In genomic region chr6:89116702-89117101, GRCh38 we compare ENCODE assay signal across 8 cellular contexts. TPM values are rescaled to one million over a fixed set of nuclear protein-coding genes. Genes with fewer than 3 reads are reported as not detected.
DNase-seq lines count a peak whose midpoint lies in the region; ATAC-seq and TF ChIP-seq lines count a peak whose summit lies in the region.
"Had no signal": no experiment of that assay in that cellular context is flagged by ENCODE, and none has a peak within 500 bp of the region (broad histone marks: within the 10 kb centered on the region; RNA-seq: fewer than 3 reads in every experiment).

No MANE protein-coding gene starts in this region.

- H3K4me2 ChIP-seq in SU-DHL-6 (ENCODE audit: low read depth, low read length, poor library complexity, severe bottlenecking) = peak overlapping the region; percentile 59

- H3K4me1 ChIP-seq in HAP-1 = peaks cover 5% of the 10 kb centered on the region
- peaks cover 0 to 22% (median 0%) of the 10 kb centered on the region in 3 donors for H3K4me1 ChIP-seq in gastroesophageal sphincter
- peaks cover 0 to 19% (median 9%) of the 10 kb centered on the region in 4 donors for H3K4me1 ChIP-seq in sigmoid colon

- H3F3A ChIP-seq in SU-DHL-6 (ENCODE audit: insufficient read depth) = no peaks in the 10 kb centered on the region

- WGBS in gastroesophageal sphincter (ENCODE audit: low coverage in 1 of 2), 2 donors = 63 to 76% methylated on average over 4 to 6 of the region's 6 CpGs
- 52 to 66% methylated on average over 6 of the region's 6 CpGs for WGBS in sigmoid colon, 2 donors

- no peaks in the 10 kb centered on the region for H3K9me2 ChIP-seq in SU-DHL-6 (replicated peaks; ENCODE audit: insufficient read depth, low read length)

- H3K9me3 ChIP-seq in HAP-1 (no peaks in the 10 kb centered on the region), SU-DHL-6 (ENCODE audit: insufficient read depth, low read length) (no peaks in the 10 kb centered on the region), gastroesophageal sphincter (no peaks in the 10 kb centered on the region), sigmoid colon (no peaks in the 10 kb centered on the region)

- TF ChIP-seq EP300 in gastroesophageal sphincter (IDR thresholded peaks at IDR 0.05) (no peak), sigmoid colon (IDR thresholded peaks at IDR 0.05) (no peak)

- intact Hi-C loops in sigmoid colon (cut with DNase I) = loop anchor here (2.0 to 5.0 kb wide), 3 partner anchors 34 to 134 kb away; no protein-coding TSS in a partner anchor

- DNase-seq in HAP-1 (ENCODE audit: low spot score in 2 of 2) = no peak
- no peak for DNase-seq in sigmoid colon
- no peak for DNase-seq in GM13977 (ENCODE audit: low spot score)

- H2AFZ ChIP-seq in SU-DHL-6 (ENCODE audit: low read depth, low read length, severe bottlenecking) = peak overlapping the region; percentile 73

- H4K20me1 ChIP-seq in SU-DHL-6 (ENCODE audit: low read depth, low read length) = no peaks in the 10 kb centered on the region

- no peak overlapping the region for H3K27ac ChIP-seq in SU-DHL-6 (ENCODE audit: low read depth, low read length)
- no peak overlapping the region for H3K27ac ChIP-seq in gastroesophageal sphincter
- no peak overlapping the region for H3K27ac ChIP-seq in sigmoid colon

- no peaks in the 10 kb centered on the region for H3K79me2 ChIP-seq in SU-DHL-6 (ENCODE audit: insufficient read depth, low read length)

- no peak overlapping the region for H3K9ac ChIP-seq in SU-DHL-6 (ENCODE audit: low read length)

- TF ChIP-seq CTCF in SU-DHL-6 (IDR thresholded peaks at IDR 0.05; ENCODE audit: insufficient read depth, low read length, poor library complexity, severe bottlenecking) (no peak), gastroesophageal sphincter (IDR thresholded peaks at IDR 0.05) (no peak), sigmoid colon (IDR thresholded peaks at IDR 0.05) (no peak), GM13977 (IDR thresholded peaks at IDR 0.05; ENCODE audit: extremely low read depth, insufficient read depth, missing control alignments) (no peak)

- in situ Hi-C loops in HAP-1 (cut with MboI; ENCODE audit: low sequenced_read_pairs) = no loop called here
- in situ Hi-C loops in GM13977 (cut with MboI; ENCODE audit: low pct_unique_long_range_greater_than_20kb, low sequenced_read_pairs, unreplicated experiment) = no loop called here

- H3K4me3 ChIP-seq in HAP-1 (peak overlapping the region; percentile 55), SU-DHL-6 (ENCODE audit: insufficient read depth, low read length, poor library complexity, severe bottlenecking) (no peak overlapping the region), gastroesophageal sphincter (peak overlapping the region; percentile 78 to 83), sigmoid colon (peak overlapping the region in 3 of 4 donors; percentile 73 to 79 (median 78))

- ATAC-seq in gastroesophageal sphincter = no peak
- ATAC-seq in GM21576 (IDR thresholded peaks at IDR 0.05; ENCODE audit: unreplicated experiment) = no peak
- no peak for ATAC-seq in HG02981 (IDR thresholded peaks at IDR 0.05; ENCODE audit: unreplicated experiment)

- TF ChIP-seq POLR2A in gastroesophageal sphincter (IDR thresholded peaks at IDR 0.05) (no peak), sigmoid colon (IDR thresholded peaks at IDR 0.05) (no peak)

- H3K27me3 ChIP-seq in HAP-1 (ENCODE audit: low read depth) (no peaks in the 10 kb centered on the region), SU-DHL-6 (ENCODE audit: low read length) (no peaks in the 10 kb centered on the region), gastroesophageal sphincter (no peaks in the 10 kb centered on the region), sigmoid colon (no peaks in the 10 kb centered on the region)

- H3K36me3 ChIP-seq in HAP-1 (replicated peaks) (no peaks in the 10 kb centered on the region), SU-DHL-6 (ENCODE audit: low read length) (no peaks in the 10 kb centered on the region), gastroesophageal sphincter (no peaks in the 10 kb centered on the region), sigmoid colon (no peaks in the 10 kb centered on the region)

RNA-seq across cellular contexts. Expression of gene SRSF12, which starts 1.2 kb away (rescaled TPM):
- 1 to 10 TPM in 2 of 4 donors, under 1 TPM in 2; 0.74 to 1.4 (median 1.1) TPM for total RNA-seq in gastroesophageal sphincter
- total RNA-seq in sigmoid colon = 1 to 10 TPM in 3 of 4 donors, under 1 TPM in 1; 0.82 to 3.6 (median 1.1) TPM
- polyA plus RNA-seq in sigmoid colon = under 1 TPM in 1 of 3 donors, not detected in 2; 0.36 TPM
- total RNA-seq: M059J had no signal

RNA-seq across cellular contexts. Expression of gene PM20D2, which starts 29.2 kb away (rescaled TPM):
- total RNA-seq in gastroesophageal sphincter = 10 to 100 TPM; 19.0 to 36.3 (median 25.5) TPM
- 10 to 100 TPM; 20.3 to 48.5 (median 23.9) TPM for total RNA-seq in sigmoid colon
- 10 to 100 TPM in 1 of 3 donors, 1 to 10 TPM in 2; 4.2 to 10.2 (median 8.1) TPM for polyA plus RNA-seq in sigmoid colon

RNA-seq across cellular contexts. Expression of gene PNRC1, which starts 36.2 kb away (rescaled TPM):
- total RNA-seq in gastroesophageal sphincter = 100 to 1,000 TPM; 316 to 349 (median 331) TPM
- 100 to 1,000 TPM; 211 to 349 (median 300) TPM for total RNA-seq in sigmoid colon
- polyA plus RNA-seq in sigmoid colon = 10 to 100 TPM; 44.2 to 73.9 (median 52.7) TPM
